ENCODE assay signal across 14 cellular contexts in the genomic region with DNA sequence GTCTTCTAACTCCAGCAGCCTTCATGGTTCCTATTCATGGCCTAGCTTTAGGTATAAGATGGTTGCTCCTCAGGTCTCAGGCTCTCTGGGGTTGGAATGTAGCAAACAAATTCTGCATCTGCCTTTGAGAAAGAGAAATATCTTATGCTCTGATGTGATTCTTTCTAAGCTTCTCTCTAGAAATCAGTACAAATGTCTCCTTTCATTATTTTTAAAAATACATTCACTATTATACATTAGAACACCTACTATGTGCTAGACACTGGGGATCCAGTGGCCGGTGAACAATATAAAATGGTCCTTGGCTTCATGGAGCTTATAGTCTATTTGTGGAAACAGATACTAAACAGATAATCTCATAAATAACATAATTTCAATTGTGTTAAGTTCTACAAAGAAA. TPM values are rescaled to one million over a fixed set of nuclear protein-coding genes. Genes with fewer than 3 reads are reported as not detected.
A peak's percentile ranks its signal among the peaks of the same experiment; 100 is the strongest.
DNase-seq lines count a peak whose midpoint lies in the region; ATAC-seq and TF ChIP-seq lines count a peak whose summit lies in the region.
"Had no signal": no experiment of that assay in that cellular context is flagged by ENCODE, and none has a peak within 500 bp of the region (broad histone marks: within the 10 kb centered on the region; RNA-seq: fewer than 3 reads in every experiment).

No MANE protein-coding gene starts in this region.

- H3K27me3 ChIP-seq in mesendoderm (ENCODE audit: insufficient read depth, low read length, poor library complexity) = no peaks in the 10 kb centered on the region
- H3K27me3 ChIP-seq: Peyer's patch had no signal

- H3K4me2 ChIP-seq in mesendoderm (ENCODE audit: low read length) = no peak overlapping the region

- H4K5ac ChIP-seq in mesendoderm (ENCODE audit: low read length) = no peak overlapping the region

- no peak overlapping the region for H2BK5ac ChIP-seq in mesendoderm (ENCODE audit: low read length)

- H3K9me3 Mint-ChIP-seq in activated naive CD4-positive, alpha-beta T cell treated with anti-CD3 and anti-CD28 coated beads, Interleukin-2, amount 50 U/mL, for 24 hours = no peaks in the 10 kb centered on the region
- H3K9me3 Mint-ChIP-seq in activated naive CD4-positive, alpha-beta T cell treated with anti-CD3 and anti-CD28 coated beads, Interleukin-2, amount 10 ng/mL, durations not matched to agents 7 days and 5 days = no peaks in the 10 kb centered on the region
- H3K9me3 Mint-ChIP-seq in HFFc6 (peaks cover 6% of the 10 kb centered on the region; the same call in 1 of the 2 replicates), glutamatergic neuron (ENCODE audit: unreplicated experiment) (peaks cover 20% of the 10 kb centered on the region)
- H3K9me3 Mint-ChIP-seq in stimulated activated effector memory CD8-positive, alpha-beta T cell treated with anti-CD3 and anti-CD28 coated beads, Interleukin-12 subunit alpha, Interleukin-12 subunit beta, amount 100 ng/mL, for 72 hours = no peaks in the 10 kb centered on the region

- CTCF ChIA-PET in activated naive CD4-positive, alpha-beta T cell treated with anti-CD3 and anti-CD28 coated beads, Interleukin-2, amount 10 ng/mL, durations not matched to agents 7 days and 5 days (lab: Charles Lee) = no interaction called here

- H3K36me3 ChIP-seq in mesendoderm (ENCODE audit: control insufficient read depth, insufficient read depth, low read length) = peaks cover 25% of the 10 kb centered on the region

- H2BK120ac ChIP-seq in mesendoderm (ENCODE audit: low read depth, low read length) = no peak overlapping the region

- no peak overlapping the region for H3K4ac ChIP-seq in mesendoderm (ENCODE audit: low read depth, low read length)

- no peak overlapping the region for H3K4me3 ChIP-seq in mesendoderm (ENCODE audit: low read length)
- H3K4me3 ChIP-seq: Peyer's patch had no signal

- H3K27me3 Mint-ChIP-seq in activated naive CD4-positive, alpha-beta T cell treated with anti-CD3 and anti-CD28 coated beads, Interleukin-2, amount 50 U/mL, for 24 hours = no peaks in the 10 kb centered on the region
- no peaks in the 10 kb centered on the region for H3K27me3 Mint-ChIP-seq in activated naive CD4-positive, alpha-beta T cell treated with anti-CD3 and anti-CD28 coated beads, Interleukin-2, amount 10 ng/mL, durations not matched to agents 7 days and 5 days
- peaks cover 11% of the 10 kb centered on the region for H3K27me3 Mint-ChIP-seq in HFFc6 (ENCODE audit: insufficient read depth)
- peaks cover 6% of the 10 kb centered on the region for H3K27me3 Mint-ChIP-seq in glutamatergic neuron (ENCODE audit: unreplicated experiment)

- no peak overlapping the region for H3K18ac ChIP-seq in mesendoderm (ENCODE audit: low read length)

- peaks cover 10% of the 10 kb centered on the region for H3K36me3 Mint-ChIP-seq in activated naive CD4-positive, alpha-beta T cell treated with anti-CD3 and anti-CD28 coated beads, Interleukin-2, amount 50 U/mL, for 24 hours
- peaks cover 60% of the 10 kb centered on the region for H3K36me3 Mint-ChIP-seq in activated naive CD4-positive, alpha-beta T cell treated with anti-CD3 and anti-CD28 coated beads, Interleukin-2, amount 10 ng/mL, durations not matched to agents 7 days and 5 days
- H3K36me3 Mint-ChIP-seq in HFFc6 (ENCODE audit: low read depth) (peaks cover 50% of the 10 kb centered on the region), glutamatergic neuron (ENCODE audit: unreplicated experiment) (peaks cover 10% of the 10 kb centered on the region)
- H3K36me3 Mint-ChIP-seq in stimulated activated effector memory CD8-positive, alpha-beta T cell treated with anti-CD3 and anti-CD28 coated beads, Interleukin-12 subunit alpha, Interleukin-12 subunit beta, amount 100 ng/mL, for 72 hours = peaks cover 51% of the 10 kb centered on the region

- no peak overlapping the region for H2BK15ac ChIP-seq in mesendoderm (replicated peaks; ENCODE audit: low read depth)

- no peak overlapping the region for H3K56ac ChIP-seq in mesendoderm (ENCODE audit: low read length)

- DNase-seq in activated naive CD4-positive, alpha-beta T cell treated with anti-CD3 and anti-CD28 coated beads, Interleukin-2, amount 10 ng/mL, durations not matched to agents 7 days and 5 days = no peak
- no peak for DNase-seq in HFFc6
- no peak for DNase-seq in glutamatergic neuron
- no peak for DNase-seq in stimulated activated effector memory CD8-positive, alpha-beta T cell treated with anti-CD3 and anti-CD28 coated beads, Interleukin-12 subunit alpha, Interleukin-12 subunit beta, amount 100 ng/mL, for 72 hours (ENCODE audit: low spot score in 2 of 2)
- DNase-seq in mesendoderm = no peak
- DNase-seq: GOT3; NCI-H1105; NCI-H2081 treated with DMSO at 0.1 percent for 48 hours; NCI-H510A; NCI-H748 treated with DMSO at 0.1 percent for 48 hours; NK-92 treated with Interleukin-12 subunit alpha and Interleukin-12 subunit beta, amount 100 ng/mL, for 24 hours; Peyer's patch had no signal

- TF ChIP-seq CTCF in HFFc6 (IDR thresholded peaks at IDR 0.05) (no peak), glutamatergic neuron (IDR thresholded peaks at IDR 0.05; ENCODE audit: partially characterized antibody, unreplicated experiment) (no peak)

- no peak overlapping the region for H4K8ac ChIP-seq in mesendoderm (ENCODE audit: low read depth, low read length)

- H3K79me1 ChIP-seq in mesendoderm (ENCODE audit: low read length) = peaks cover 4% of the 10 kb centered on the region

- no peak for ATAC-seq in stimulated activated effector memory CD8-positive, alpha-beta T cell treated with anti-CD3 and anti-CD28 coated beads, Interleukin-12 subunit alpha, Interleukin-12 subunit beta, amount 100 ng/mL, for 72 hours
- no peak for ATAC-seq in GM21447 (IDR thresholded peaks at IDR 0.05; ENCODE audit: unreplicated experiment)

- H3K27ac ChIP-seq in mesendoderm (ENCODE audit: low read depth, low read length) = no peak overlapping the region
- H3K27ac ChIP-seq: Peyer's patch had no signal

- no peak overlapping the region for H3K9ac ChIP-seq in mesendoderm (ENCODE audit: low read length)

- no CpG with 5 or more reads among the region's 1 CpG for WGBS in mesendoderm (ENCODE audit: extremely low coverage, insufficient coverage, low lambda C conversion rate)

- H3K4me3 Mint-ChIP-seq in activated naive CD4-positive, alpha-beta T cell treated with anti-CD3 and anti-CD28 coated beads, Interleukin-2, amount 50 U/mL, for 24 hours = no peak overlapping the region
- H3K4me3 Mint-ChIP-seq in activated naive CD4-positive, alpha-beta T cell treated with anti-CD3 and anti-CD28 coated beads, Interleukin-2, amount 10 ng/mL, durations not matched to agents 7 days and 5 days = no peak overlapping the region
- no peak overlapping the region for H3K4me3 Mint-ChIP-seq in HFFc6
- no peak overlapping the region for H3K4me3 Mint-ChIP-seq in glutamatergic neuron (ENCODE audit: unreplicated experiment)
- no peak overlapping the region for H3K4me3 Mint-ChIP-seq in stimulated activated effector memory CD8-positive, alpha-beta T cell treated with anti-CD3 and anti-CD28 coated beads, Interleukin-12 subunit alpha, Interleukin-12 subunit beta, amount 100 ng/mL, for 72 hours

- H2AK5ac ChIP-seq in mesendoderm (ENCODE audit: low read length) = no peak overlapping the region

- H3K4me1 Mint-ChIP-seq in activated naive CD4-positive, alpha-beta T cell treated with anti-CD3 and anti-CD28 coated beads, Interleukin-2, amount 50 U/mL, for 24 hours = no peaks in the 10 kb centered on the region
- H3K4me1 Mint-ChIP-seq in activated naive CD4-positive, alpha-beta T cell treated with anti-CD3 and anti-CD28 coated beads, Interleukin-2, amount 10 ng/mL, durations not matched to agents 7 days and 5 days = no peaks in the 10 kb centered on the region
- H3K4me1 Mint-ChIP-seq in HFFc6 (ENCODE audit: low read depth) = peaks cover 26% of the 10 kb centered on the region
- H3K4me1 Mint-ChIP-seq in glutamatergic neuron (ENCODE audit: low read depth, unreplicated experiment) = peaks cover 46% of the 10 kb centered on the region
- H3K4me1 Mint-ChIP-seq in stimulated activated effector memory CD8-positive, alpha-beta T cell treated with anti-CD3 and anti-CD28 coated beads, Interleukin-12 subunit alpha, Interleukin-12 subunit beta, amount 100 ng/mL, for 72 hours = no peaks in the 10 kb centered on the region

- H3K27ac Mint-ChIP-seq in activated naive CD4-positive, alpha-beta T cell treated with anti-CD3 and anti-CD28 coated beads, Interleukin-2, amount 50 U/mL, for 24 hours = peak overlapping the region; percentile 11
- H3K27ac Mint-ChIP-seq in activated naive CD4-positive, alpha-beta T cell treated with anti-CD3 and anti-CD28 coated beads, Interleukin-2, amount 10 ng/mL, durations not matched to agents 7 days and 5 days = no peak overlapping the region
- peak overlapping the region; percentile 11; the same call in 1 of the 2 replicates for H3K27ac Mint-ChIP-seq in HFFc6
- H3K27ac Mint-ChIP-seq in glutamatergic neuron (ENCODE audit: unreplicated experiment) = peak overlapping the region; percentile 99
- H3K27ac Mint-ChIP-seq in stimulated activated effector memory CD8-positive, alpha-beta T cell treated with anti-CD3 and anti-CD28 coated beads, Interleukin-12 subunit alpha, Interleukin-12 subunit beta, amount 100 ng/mL, for 72 hours = peak overlapping the region; percentile 48

- H3K23ac ChIP-seq in mesendoderm (ENCODE audit: low read length) = no peak overlapping the region

- no peaks in the 10 kb centered on the region for H3K79me2 ChIP-seq in mesendoderm (ENCODE audit: control insufficient read depth, insufficient read depth, low read length)

- no peaks in the 10 kb centered on the region for H3K4me1 ChIP-seq in mesendoderm (ENCODE audit: control insufficient read depth, low read depth, low read length)
- H3K4me1 ChIP-seq: Peyer's patch had no signal

RNA-seq across cellular contexts. Expression of a gene that starts 16.1 kb away (rescaled TPM):
- 10 to 100 TPM; 17.6 to 23.2 (median 20.8) TPM for total RNA-seq in HFFc6 (2021; fragmentation: NEBNext Ultra II Directional; extraction: Animal tissue kit (Norgen Biotek cat#: 25700))
- total RNA-seq in glutamatergic neuron (ENCODE audit: unreplicated experiment) = 23.2 TPM
- 22.1 TPM for polyA plus RNA-seq in mesendoderm (2013, experiment 1 of 2)
- polyA plus RNA-seq in mesendoderm (2013, experiment 2 of 2) = 20.5 TPM

RNA-seq across cellular contexts. Expression of a gene that starts 42.9 kb away (rescaled TPM):
- 100 to 1,000 TPM; 119 to 160 (median 148) TPM for total RNA-seq in HFFc6 (2021; fragmentation: NEBNext Ultra II Directional; extraction: Animal tissue kit (Norgen Biotek cat#: 25700))
- total RNA-seq in glutamatergic neuron (ENCODE audit: unreplicated experiment) = 266 TPM
- polyA plus RNA-seq in mesendoderm (2013, experiment 1 of 2) = 245 TPM
- polyA plus RNA-seq in mesendoderm (2013, experiment 2 of 2) = 252 TPM

RNA-seq across cellular contexts. Expression of a gene that starts 51.3 kb away (rescaled TPM):
- total RNA-seq in HFFc6 (2021; fragmentation: NEBNext Ultra II Directional; extraction: Animal tissue kit (Norgen Biotek cat#: 25700)) = 100 to 1,000 TPM; 116 to 132 (median 122) TPM
- 79.0 TPM for total RNA-seq in glutamatergic neuron (ENCODE audit: unreplicated experiment)
- polyA plus RNA-seq in mesendoderm (2013, experiment 1 of 2) = 35.1 TPM
- 34.9 TPM for polyA plus RNA-seq in mesendoderm (2013, experiment 2 of 2)
